Comparison of ENCODE assay signal across 8 cellular contexts in the genomic region with DNA sequence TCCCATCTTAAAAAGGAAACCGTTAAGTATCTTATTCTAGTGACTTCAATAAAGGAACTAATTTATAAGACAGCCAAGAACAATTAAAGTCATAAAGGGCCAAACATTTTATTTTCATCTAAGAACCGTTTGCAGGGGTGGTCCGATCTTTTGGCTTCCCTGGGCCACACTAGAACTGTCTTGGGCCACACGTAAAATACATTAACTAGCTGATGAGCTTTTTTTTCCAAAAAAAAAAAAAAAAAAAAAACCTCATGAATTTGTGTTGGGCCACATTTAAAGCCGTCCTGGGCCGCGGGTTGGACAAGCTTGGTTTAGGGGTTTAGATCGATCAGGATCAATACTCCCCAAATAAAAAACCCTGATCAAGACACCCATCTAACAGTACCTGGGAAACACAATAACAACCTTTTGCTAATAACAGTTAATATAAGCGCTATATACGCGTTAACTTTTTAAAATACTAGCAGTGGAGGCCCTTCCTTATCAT. TPM values are rescaled to one million over a fixed set of nuclear protein-coding genes. Genes with fewer than 3 reads are reported as not detected.
DNase-seq lines count a peak whose midpoint lies in the region; ATAC-seq and TF ChIP-seq lines count a peak whose summit lies in the region.

No MANE protein-coding gene starts in this region.

- peaks cover 10% of the 10 kb centered on the region for H3K4me1 ChIP-seq in testis

- intact Hi-C loops in testis (cut with DNase I; ENCODE audit: low total_unique reads): no loop called here

- no peaks in the 10 kb centered on the region for H3K36me3 ChIP-seq in testis (ENCODE audit: low read depth, missing control alignments)

- WGBS in testis, 2 donors: 2 to 5% methylated on average over 11 of the region's 11 CpGs

- H3K27ac Mint-ChIP-seq in activated naive CD8-positive, alpha-beta T cell treated with anti-CD3 and anti-CD28 coated beads, Interleukin-2, amount 50 U/mL, for 24 hours: peak overlapping the region; percentile 98

- no peaks in the 10 kb centered on the region for H3K9me3 ChIP-seq in testis

- H3K4me3 ChIP-seq in testis: peak overlapping the region; percentile 73 to 94

- ATAC-seq in activated naive CD8-positive, alpha-beta T cell treated with anti-CD3 and anti-CD28 coated beads, Interleukin-2, amount 50 U/mL, for 24 hours: no peak
- no peak for ATAC-seq in GM21526 (IDR thresholded peaks at IDR 0.05; ENCODE audit: low FRiP score, unreplicated experiment)

- no peaks in the 10 kb centered on the region for H3K27me3 Mint-ChIP-seq in activated naive CD8-positive, alpha-beta T cell treated with anti-CD3 and anti-CD28 coated beads, Interleukin-2, amount 50 U/mL, for 24 hours

- peaks cover 59% of the 10 kb centered on the region for H3K4me1 Mint-ChIP-seq in activated naive CD8-positive, alpha-beta T cell treated with anti-CD3 and anti-CD28 coated beads, Interleukin-2, amount 50 U/mL, for 24 hours

- H3K36me3 Mint-ChIP-seq in activated naive CD8-positive, alpha-beta T cell treated with anti-CD3 and anti-CD28 coated beads, Interleukin-2, amount 50 U/mL, for 24 hours (ENCODE audit: low read depth): peaks cover 50% of the 10 kb centered on the region

- H3K27me3 ChIP-seq in testis: no peaks in the 10 kb centered on the region

- TF ChIP-seq CTCF in testis (IDR thresholded peaks at IDR 0.05) (no peak), GM20000 (IDR thresholded peaks at IDR 0.05; ENCODE audit: extremely low read depth, missing control alignments) (no peak)

- H3K4me3 Mint-ChIP-seq in activated naive CD8-positive, alpha-beta T cell treated with anti-CD3 and anti-CD28 coated beads, Interleukin-2, amount 50 U/mL, for 24 hours: peak overlapping the region; percentile 93

- no peak for TF ChIP-seq POLR2A in testis (IDR thresholded peaks at IDR 0.05)

- H3K27ac ChIP-seq in testis: peak overlapping the region; percentile 98 to 100

- DNase-seq in activated CD4-positive, alpha-beta T cell treated with anti-CD3 and anti-CD28 coated beads for 48 hours: peak; percentile 19
- DNase-seq in activated CD4-positive, alpha-beta T cell treated with anti-CD3 and anti-CD28 coated beads, Interleukin-2, amount 50 U/mL, for 48 hours: no peak
- no peak for DNase-seq in activated naive CD8-positive, alpha-beta T cell treated with anti-CD3 and anti-CD28 coated beads, Interleukin-2, amount 50 U/mL, for 24 hours
- peak; percentile 3 for DNase-seq in left kidney (ENCODE audit: low read depth, low spot score)
- no peak for DNase-seq in testis
- no peak for DNase-seq in AG20443 (ENCODE audit: low spot score)
- DNase-seq in GM20000 (ENCODE audit: low spot score): no peak

- no peaks in the 10 kb centered on the region for H3K9me3 Mint-ChIP-seq in activated naive CD8-positive, alpha-beta T cell treated with anti-CD3 and anti-CD28 coated beads, Interleukin-2, amount 50 U/mL, for 24 hours

RNA-seq across cellular contexts. Expression of a gene that starts 1.2 kb away (rescaled TPM):
- 100 to 1,000 TPM; 313 to 366 TPM for total RNA-seq in testis
- polyA plus RNA-seq in testis (ENCODE audit: insufficient read depth, low read depth, low replicate concordance): 246 TPM

RNA-seq across cellular contexts. Expression of a gene that starts 51.7 kb away (rescaled TPM):
- 10 to 100 TPM in 1 of 2 donors, 1 to 10 TPM in 1; 7.7 to 10.9 TPM for total RNA-seq in testis
- 8.2 TPM for polyA plus RNA-seq in testis (ENCODE audit: insufficient read depth, low read depth, low replicate concordance)

Comparison
In these comparisons a context has a peak if more than half of its experiments do, and no peak if none do; other contexts are left out.
1. DNase-seq: peak in activated CD4-positive, alpha-beta T cell treated with anti-CD3 and anti-CD28 coated beads for 48 hours (single experiment) and left kidney (single experiment); none in activated CD4-positive, alpha-beta T cell treated with anti-CD3 and anti-CD28 coated beads, Interleukin-2, amount 50 U/mL, for 48 hours (0 of 2), activated naive CD8-positive, alpha-beta T cell treated with anti-CD3 and anti-CD28 coated beads, Interleukin-2, amount 50 U/mL, for 24 hours (single experiment), testis (single experiment), AG20443 (single experiment) and GM20000 (single experiment).